In genomic region chr12:95802482-95803264, GRCh38 we compare ENCODE assay signal across 13 cellular contexts. TPM values are rescaled to one million over a fixed set of nuclear protein-coding genes. Genes with fewer than 3 reads are reported as not detected.
DNase-seq lines count a peak whose midpoint lies in the region; ATAC-seq and TF ChIP-seq lines count a peak whose summit lies in the region.
"Had no signal": no experiment of that assay in that cellular context is flagged by ENCODE, and none has a peak within 500 bp of the region (broad histone marks: within the 10 kb centered on the region; RNA-seq: fewer than 3 reads in every experiment).

No MANE protein-coding gene starts in this region.

- H3K4me1 ChIP-seq in thoracic aorta (ENCODE audit: control insufficient read depth in 1 of 2, low read depth in 2 of 2) (peaks cover 11 to 32% of the 10 kb centered on the region in 2 donors), thyroid gland (no peaks in the 10 kb centered on the region)
- H3K4me1 ChIP-seq in CD4-positive, alpha-beta memory T cell (ENCODE audit: insufficient read depth, low read length) = no peaks in the 10 kb centered on the region

- TF ChIP-seq POLR2A in thyroid gland (IDR thresholded peaks at IDR 0.05) = no peak

- H3K4me3 ChIP-seq in HFF-Myc (replicated peaks; ENCODE audit: low read depth, low read length) = no peak overlapping the region
- H3K4me3 ChIP-seq in thoracic aorta = no peak overlapping the region
- no peak overlapping the region for H3K4me3 ChIP-seq in CD4-positive, alpha-beta memory T cell (ENCODE audit: low read length in 2 of 2)
- no peak overlapping the region for H3K4me3 ChIP-seq in thyroid gland (replicated peaks in 1 of 3)
- H3K4me3 ChIP-seq: Peyer's patch had no signal

- H3K27ac ChIP-seq in thoracic aorta (peak overlapping the region; percentile 2 to 51), thyroid gland (no peak overlapping the region)
- no peak overlapping the region for H3K27ac ChIP-seq in CD4-positive, alpha-beta memory T cell (ENCODE audit: low read depth, low read length)

- TF ChIP-seq CTCF in HFF-Myc (IDR thresholded peaks at IDR 0.05; ENCODE audit: low read depth, low read length, missing control alignments) = no peak
- no peak for TF ChIP-seq CTCF in thoracic aorta (IDR thresholded peaks at IDR 0.05)
- no peak for TF ChIP-seq CTCF in thyroid gland (IDR thresholded peaks at IDR 0.05)
- TF ChIP-seq CTCF in GM10248 (IDR thresholded peaks at IDR 0.05; ENCODE audit: control extremely low read depth, extremely low read depth, low read depth, missing control alignments) = no peak

- CTCF ChIA-PET in CD4-positive, alpha-beta memory T cell (lab: Charles Lee; ENCODE audit: partially characterized antibody) = no interaction called here
- CTCF ChIA-PET in GM10248 (lab: Yijun Ruan, JAX) = no interaction called here

- no peaks in the 10 kb centered on the region for H3K9me3 Mint-ChIP-seq in CD4-positive, alpha-beta memory T cell
- H3K9me3 Mint-ChIP-seq: stimulated activated effector memory CD8-positive, alpha-beta T cell treated with anti-CD3 and anti-CD28 coated beads, Interleukin-12 subunit alpha, Interleukin-12 subunit beta, amount 100 ng/mL, for 72 hours had no signal

- DNase-seq in HFF-Myc (ENCODE audit: extremely low read depth, low read depth) (peak; percentile 41), astrocyte of the hippocampus (ENCODE audit: low read depth, low spot score) (peak; percentile 89), kidney glomerular epithelial cell (lab: John Stamatoyannopoulos, UW) (peak; percentile 98), thoracic aorta (ENCODE audit: low spot score) (no peak), thyroid gland (no peak), GM10248 (ENCODE audit: extremely low spot score) (no peak)
- no peak for DNase-seq in CD4-positive, alpha-beta memory T cell
- DNase-seq: H7, KBM-7, nucleus accumbens had no signal

- no peak overlapping the region for H3K27ac Mint-ChIP-seq in CD4-positive, alpha-beta memory T cell
- H3K27ac Mint-ChIP-seq: stimulated activated effector memory CD8-positive, alpha-beta T cell treated with anti-CD3 and anti-CD28 coated beads, Interleukin-12 subunit alpha, Interleukin-12 subunit beta, amount 100 ng/mL, for 72 hours had no signal

- POLR2A ChIA-PET in CD4-positive, alpha-beta memory T cell (lab: Charles Lee; ENCODE audit: partially characterized antibody) = no interaction called here
- POLR2A ChIA-PET in GM10248 (lab: Yijun Ruan, JAX) = no interaction called here

- intact Hi-C loops in CD4-positive, alpha-beta memory T cell (cut with micrococcal nuclease) = no loop called here
- intact Hi-C loops in thyroid gland (cut with DNase I) = no loop called here

- H3K4me1 Mint-ChIP-seq in CD4-positive, alpha-beta memory T cell = peaks cover 5 to 13% (median 11%) of the 10 kb centered on the region in 4 donors

- peaks cover 9% of the 10 kb centered on the region in 2 donors for H3K27me3 Mint-ChIP-seq in CD4-positive, alpha-beta memory T cell

- H3K4me3 Mint-ChIP-seq in CD4-positive, alpha-beta memory T cell = no peak overlapping the region
- H3K4me3 Mint-ChIP-seq: stimulated activated effector memory CD8-positive, alpha-beta T cell treated with anti-CD3 and anti-CD28 coated beads, Interleukin-12 subunit alpha, Interleukin-12 subunit beta, amount 100 ng/mL, for 72 hours had no signal

- H3K27me3 ChIP-seq in thoracic aorta (replicated peaks; ENCODE audit: insufficient read depth) (no peaks in the 10 kb centered on the region), thyroid gland (no peaks in the 10 kb centered on the region)
- no peaks in the 10 kb centered on the region for H3K27me3 ChIP-seq in CD4-positive, alpha-beta memory T cell (ENCODE audit: insufficient read depth, low read length)
- H3K27me3 ChIP-seq: Peyer's patch had no signal

- 50 to 51% methylated on average over 5 of the region's 5 CpGs for WGBS in thyroid gland, 2 donors

- H3K9me3 ChIP-seq in thoracic aorta (no peaks in the 10 kb centered on the region), thyroid gland (no peaks in the 10 kb centered on the region)
- no peaks in the 10 kb centered on the region for H3K9me3 ChIP-seq in CD4-positive, alpha-beta memory T cell (ENCODE audit: control insufficient read depth in 1 of 2, low read length in 2 of 2)
- H3K9me3 ChIP-seq: Peyer's patch had no signal

- no peaks in the 10 kb centered on the region for H3K36me3 Mint-ChIP-seq in CD4-positive, alpha-beta memory T cell
- H3K36me3 Mint-ChIP-seq: stimulated activated effector memory CD8-positive, alpha-beta T cell treated with anti-CD3 and anti-CD28 coated beads, Interleukin-12 subunit alpha, Interleukin-12 subunit beta, amount 100 ng/mL, for 72 hours had no signal

- peak; percentile 26 for ATAC-seq in thoracic aorta (ENCODE audit: insufficient number of reproducible peaks, low FRiP score, low read depth)
- ATAC-seq in HG02885 (IDR thresholded peaks at IDR 0.05; ENCODE audit: poor library complexity, unreplicated experiment) = no peak
- ATAC-seq: stimulated activated effector memory CD8-positive, alpha-beta T cell treated with anti-CD3 and anti-CD28 coated beads, Interleukin-12 subunit alpha, Interleukin-12 subunit beta, amount 100 ng/mL, for 72 hours had no signal

- no peaks in the 10 kb centered on the region for H3K36me3 ChIP-seq in thoracic aorta
- H3K36me3 ChIP-seq in CD4-positive, alpha-beta memory T cell (ENCODE audit: insufficient read depth, low read length) = no peaks in the 10 kb centered on the region
- no peaks in the 10 kb centered on the region for H3K36me3 ChIP-seq in thyroid gland
- H3K36me3 ChIP-seq: Peyer's patch had no signal

RNA-seq across cellular contexts. Expression of gene NTN4, which starts 12.1 kb away (rescaled TPM):
- total RNA-seq in thoracic aorta (10 to 100 TPM; 72.3 to 79.2 TPM), thyroid gland (10 to 100 TPM; 11.1 to 21.0 (median 16.1) TPM)
- total RNA-seq in CD4-positive, alpha-beta memory T cell = 1 to 10 TPM; 2.0 to 2.4 TPM
- 1 to 10 TPM; 5.2 to 5.5 TPM for polyA plus RNA-seq in CD4-positive, alpha-beta memory T cell

RNA-seq across cellular contexts. Expression of gene SNRPF, which starts 56.1 kb away (rescaled TPM):
- total RNA-seq in thoracic aorta (1 to 10 TPM; 6.5 to 9.1 TPM), thyroid gland (10 to 100 TPM in 1 of 4 donors, 1 to 10 TPM in 3; 6.1 to 11.8 (median 8.3) TPM)
- 10 to 100 TPM; 16.7 to 19.5 TPM for total RNA-seq in CD4-positive, alpha-beta memory T cell
- polyA plus RNA-seq in CD4-positive, alpha-beta memory T cell = 10 to 100 TPM; 42.9 to 60.5 TPM

Comparison
In these comparisons a context has a peak if more than half of its experiments do, and no peak if none do; other contexts are left out.
1. DNase-seq: peak in HFF-Myc (single experiment), astrocyte of the hippocampus (single experiment) and kidney glomerular epithelial cell (single experiment); none in thoracic aorta (single experiment), CD4-positive, alpha-beta memory T cell (0 of 5), thyroid gland (0 of 2) and GM10248 (single experiment).
2. H3K27ac ChIP-seq: peak in thoracic aorta (2 of 2); none in CD4-positive, alpha-beta memory T cell (single experiment) and thyroid gland (0 of 3).